ENCODE assay signal across 1 cellular context in the genomic region with DNA sequence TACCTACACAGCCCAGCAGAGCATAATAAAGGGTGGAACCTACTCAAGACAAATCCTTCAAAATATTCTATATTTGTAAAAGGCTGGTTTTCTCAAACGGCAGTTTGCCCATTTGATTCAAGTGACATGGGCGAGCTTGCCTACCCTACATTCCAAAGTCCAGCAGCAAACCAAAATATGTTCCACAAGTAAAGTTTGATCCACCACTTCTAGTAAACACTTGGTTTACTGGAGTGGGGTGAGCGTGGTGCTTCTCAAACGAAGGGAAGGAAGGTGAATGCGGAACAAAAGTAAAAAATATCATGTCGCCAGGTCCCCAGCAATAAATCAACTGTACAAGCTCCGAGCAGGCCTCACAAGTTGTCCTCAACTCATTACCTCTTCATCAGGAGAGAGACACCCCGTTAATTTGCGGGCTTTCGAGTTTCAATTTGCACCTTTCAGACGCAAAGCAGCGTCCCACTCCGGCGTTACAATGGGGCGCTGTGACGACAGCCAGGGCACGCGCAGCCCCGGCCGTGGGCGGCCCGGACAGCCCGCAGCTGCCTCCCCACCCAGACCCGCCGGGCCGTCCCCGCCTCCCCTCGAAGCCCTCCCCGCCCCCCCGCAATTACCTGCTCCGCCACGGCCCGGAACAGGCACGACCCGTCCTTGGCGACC.
TF ChIP-seq lines count a peak whose summit lies in the region.

No MANE protein-coding gene starts in this region.

TF ChIP-seq in HepG2, 621 proteins besides CTCF, POLR2A, EP300 and RAD21 (continued from another document and continues in another):
- TF ChIP-seq, protein P1, sequence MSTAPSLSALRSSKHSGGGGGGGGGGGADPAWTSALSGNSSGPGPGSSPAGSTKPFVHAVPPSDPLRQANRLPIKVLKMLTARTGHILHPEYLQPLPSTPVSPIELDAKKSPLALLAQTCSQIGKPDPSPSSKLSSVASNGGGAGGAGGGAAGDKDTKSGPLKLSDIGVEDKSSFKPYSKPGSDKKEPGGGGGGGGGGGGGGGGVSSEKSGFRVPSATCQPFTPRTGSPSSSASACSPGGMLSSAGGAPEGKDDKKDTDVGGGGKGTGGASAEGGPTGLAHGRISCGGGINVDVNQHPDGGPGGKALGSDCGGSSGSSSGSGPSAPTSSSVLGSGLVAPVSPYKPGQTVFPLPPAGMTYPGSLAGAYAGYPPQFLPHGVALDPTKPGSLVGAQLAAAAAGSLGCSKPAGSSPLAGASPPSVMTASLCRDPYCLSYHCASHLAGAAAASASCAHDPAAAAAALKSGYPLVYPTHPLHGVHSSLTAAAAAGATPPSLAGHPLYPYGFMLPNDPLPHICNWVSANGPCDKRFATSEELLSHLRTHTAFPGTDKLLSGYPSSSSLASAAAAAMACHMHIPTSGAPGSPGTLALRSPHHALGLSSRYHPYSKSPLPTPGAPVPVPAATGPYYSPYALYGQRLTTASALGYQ (CRISPR knock-in tag; IDR thresholded peaks at IDR 0.05), result 0 out of 2 replicates have a peak, but pooled peaks have one; percentile 12
- TF ChIP-seq SALL1 (CRISPR knock-in tag; IDR thresholded peaks at IDR 0.05) (peak; percentile 19; the same call in 1 of the 2 replicates), POLR2AphosphoS2 (IDR thresholded peaks at IDR 0.05; ENCODE audit: low read depth, low read length) (no peak), GATAD2A (CRISPR knock-in tag; IDR thresholded peaks at IDR 0.05) (no peak), KMT2B (CRISPR knock-in tag; IDR thresholded peaks at IDR 0.05) (peak; percentile 26; the same call in 1 of the 2 replicates), MAZ (IDR thresholded peaks at IDR 0.05; ENCODE audit: borderline replicate concordance, low read depth, low read length) (no peak), MAZ (CRISPR knock-in tag; IDR thresholded peaks at IDR 0.05; ENCODE audit: low read depth) (no peak), ASH2L (IDR thresholded peaks at IDR 0.05; ENCODE audit: insufficient read length, low read depth, low read length) (peak; percentile 37), RBM22 (optimal IDR thresholded peaks at IDR 0.05; ENCODE audit: low read length) (no peak), ZFX (CRISPR knock-in tag; IDR thresholded peaks at IDR 0.05; ENCODE audit: low read depth) (peak; percentile 50), IRF2 (CRISPR knock-in tag; IDR thresholded peaks at IDR 0.05) (no peak), ZFAT (CRISPR knock-in tag; conservative IDR thresholded peaks at IDR 0.05) (0 out of 2 replicates have a peak, but pooled peaks have one; percentile 40), ISL2 (CRISPR knock-in tag; IDR thresholded peaks at IDR 0.05) (0 out of 2 replicates have a peak, but pooled peaks have one; percentile 25), HNF4G (IDR thresholded peaks at IDR 0.05; ENCODE audit: borderline replicate concordance, low read depth, low read length) (no peak), HNF4G (CRISPR knock-in tag; IDR thresholded peaks at IDR 0.05; ENCODE audit: borderline replicate concordance, low read depth) (no peak), ZNF629 (CRISPR knock-in tag; conservative IDR thresholded peaks at IDR 0.05) (no peak), ZNF263 (CRISPR knock-in tag; IDR thresholded peaks at IDR 0.05) (no peak), ZNF530 (CRISPR knock-in tag; IDR thresholded peaks at IDR 0.05; ENCODE audit: low read depth) (no peak), MTF2 (CRISPR knock-in tag; IDR thresholded peaks at IDR 0.05; ENCODE audit: borderline replicate concordance) (no peak), BRCA1 (CRISPR knock-in tag; IDR thresholded peaks at IDR 0.05) (0 out of 2 replicates have a peak, but pooled peaks have one; percentile 30), TAF1 (CRISPR knock-in tag; IDR thresholded peaks at IDR 0.05) (peak; percentile 33; the same call in 1 of the 2 replicates), NFKBIZ (CRISPR knock-in tag; IDR thresholded peaks at IDR 0.05) (0 out of 2 replicates have a peak, but pooled peaks have one; percentile 24), MED1 (CRISPR knock-in tag; IDR thresholded peaks at IDR 0.05) (no peak), CEBPG (CRISPR knock-in tag; IDR thresholded peaks at IDR 0.05) (no peak), NCOA5 (CRISPR knock-in tag; IDR thresholded peaks at IDR 0.05) (no peak), ZNF3 (CRISPR knock-in tag; IDR thresholded peaks at IDR 0.05) (no peak), KDM3A (CRISPR knock-in tag; IDR thresholded peaks at IDR 0.05; ENCODE audit: low read depth) (peak; percentile 38; the same call in 1 of the 2 replicates), SPEN (CRISPR knock-in tag; IDR thresholded peaks at IDR 0.05; ENCODE audit: low read depth) (0 out of 2 replicates have a peak, but pooled peaks have one; percentile 9), ZNF556 (CRISPR knock-in tag; IDR thresholded peaks at IDR 0.05; ENCODE audit: borderline replicate concordance) (no peak), ZBTB3 (CRISPR knock-in tag; IDR thresholded peaks at IDR 0.05; ENCODE audit: borderline replicate concordance, low read depth) (no peak)
- TF ChIP-seq, protein P2, sequence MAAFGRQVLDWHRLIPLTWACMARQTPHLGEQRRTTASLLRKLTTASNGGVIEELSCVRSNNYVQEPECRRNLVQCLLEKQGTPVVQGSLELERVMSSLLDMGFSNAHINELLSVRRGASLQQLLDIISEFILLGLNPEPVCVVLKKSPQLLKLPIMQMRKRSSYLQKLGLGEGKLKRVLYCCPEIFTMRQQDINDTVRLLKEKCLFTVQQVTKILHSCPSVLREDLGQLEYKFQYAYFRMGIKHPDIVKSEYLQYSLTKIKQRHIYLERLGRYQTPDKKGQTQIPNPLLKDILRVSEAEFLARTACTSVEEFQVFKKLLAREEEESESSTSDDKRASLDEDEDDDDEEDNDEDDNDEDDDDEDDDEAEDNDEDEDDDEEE (CRISPR knock-in tag; IDR thresholded peaks at IDR 0.05), result no peak
- TF ChIP-seq, protein P3, sequence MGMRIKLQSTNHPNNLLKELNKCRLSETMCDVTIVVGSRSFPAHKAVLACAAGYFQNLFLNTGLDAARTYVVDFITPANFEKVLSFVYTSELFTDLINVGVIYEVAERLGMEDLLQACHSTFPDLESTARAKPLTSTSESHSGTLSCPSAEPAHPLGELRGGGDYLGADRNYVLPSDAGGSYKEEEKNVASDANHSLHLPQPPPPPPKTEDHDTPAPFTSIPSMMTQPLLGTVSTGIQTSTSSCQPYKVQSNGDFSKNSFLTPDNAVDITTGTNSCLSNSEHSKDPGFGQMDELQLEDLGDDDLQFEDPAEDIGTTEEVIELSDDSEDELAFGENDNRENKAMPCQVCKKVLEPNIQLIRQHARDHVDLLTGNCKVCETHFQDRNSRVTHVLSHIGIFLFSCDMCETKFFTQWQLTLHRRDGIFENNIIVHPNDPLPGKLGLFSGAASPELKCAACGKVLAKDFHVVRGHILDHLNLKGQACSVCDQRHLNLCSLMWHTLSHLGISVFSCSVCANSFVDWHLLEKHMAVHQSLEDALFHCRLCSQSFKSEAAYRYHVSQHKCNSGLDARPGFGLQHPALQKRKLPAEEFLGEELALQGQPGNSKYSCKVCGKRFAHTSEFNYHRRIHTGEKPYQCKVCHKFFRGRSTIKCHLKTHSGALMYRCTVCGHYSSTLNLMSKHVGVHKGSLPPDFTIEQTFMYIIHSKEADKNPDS (CRISPR knock-in tag; IDR thresholded peaks at IDR 0.05), result no peak
- TF ChIP-seq, protein P4, sequence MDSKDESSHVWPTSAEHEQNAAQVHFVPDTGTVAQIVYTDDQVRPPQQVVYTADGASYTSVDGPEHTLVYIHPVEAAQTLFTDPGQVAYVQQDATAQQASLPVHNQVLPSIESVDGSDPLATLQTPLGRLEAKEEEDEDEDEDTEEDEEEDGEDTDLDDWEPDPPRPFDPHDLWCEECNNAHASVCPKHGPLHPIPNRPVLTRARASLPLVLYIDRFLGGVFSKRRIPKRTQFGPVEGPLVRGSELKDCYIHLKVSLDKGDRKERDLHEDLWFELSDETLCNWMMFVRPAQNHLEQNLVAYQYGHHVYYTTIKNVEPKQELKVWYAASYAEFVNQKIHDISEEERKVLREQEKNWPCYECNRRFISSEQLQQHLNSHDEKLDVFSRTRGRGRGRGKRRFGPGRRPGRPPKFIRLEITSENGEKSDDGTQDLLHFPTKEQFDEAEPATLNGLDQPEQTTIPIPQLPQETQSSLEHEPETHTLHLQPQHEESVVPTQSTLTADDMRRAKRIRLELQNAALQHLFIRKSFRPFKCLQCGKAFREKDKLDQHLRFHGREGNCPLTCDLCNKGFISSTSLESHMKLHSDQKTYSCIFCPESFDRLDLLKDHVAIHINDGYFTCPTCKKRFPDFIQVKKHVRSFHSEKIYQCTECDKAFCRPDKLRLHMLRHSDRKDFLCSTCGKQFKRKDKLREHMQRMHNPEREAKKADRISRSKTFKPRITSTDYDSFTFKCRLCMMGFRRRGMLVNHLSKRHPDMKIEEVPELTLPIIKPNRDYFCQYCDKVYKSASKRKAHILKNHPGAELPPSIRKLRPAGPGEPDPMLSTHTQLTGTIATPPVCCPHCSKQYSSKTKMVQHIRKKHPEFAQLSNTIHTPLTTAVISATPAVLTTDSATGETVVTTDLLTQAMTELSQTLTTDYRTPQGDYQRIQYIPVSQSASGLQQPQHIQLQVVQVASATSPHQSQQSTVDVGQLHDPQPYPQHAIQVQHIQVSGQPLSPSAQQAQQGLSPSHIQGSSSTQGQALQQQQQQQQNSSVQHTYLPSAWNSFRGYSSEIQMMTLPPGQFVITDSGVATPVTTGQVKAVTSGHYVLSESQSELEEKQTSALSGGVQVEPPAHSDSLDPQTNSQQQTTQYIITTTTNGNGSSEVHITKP (CRISPR knock-in tag; IDR thresholded peaks at IDR 0.05; ENCODE audit: low read depth), result 0 out of 2 replicates have a peak, but pooled peaks have one; percentile 21
- TF ChIP-seq, protein P5, sequence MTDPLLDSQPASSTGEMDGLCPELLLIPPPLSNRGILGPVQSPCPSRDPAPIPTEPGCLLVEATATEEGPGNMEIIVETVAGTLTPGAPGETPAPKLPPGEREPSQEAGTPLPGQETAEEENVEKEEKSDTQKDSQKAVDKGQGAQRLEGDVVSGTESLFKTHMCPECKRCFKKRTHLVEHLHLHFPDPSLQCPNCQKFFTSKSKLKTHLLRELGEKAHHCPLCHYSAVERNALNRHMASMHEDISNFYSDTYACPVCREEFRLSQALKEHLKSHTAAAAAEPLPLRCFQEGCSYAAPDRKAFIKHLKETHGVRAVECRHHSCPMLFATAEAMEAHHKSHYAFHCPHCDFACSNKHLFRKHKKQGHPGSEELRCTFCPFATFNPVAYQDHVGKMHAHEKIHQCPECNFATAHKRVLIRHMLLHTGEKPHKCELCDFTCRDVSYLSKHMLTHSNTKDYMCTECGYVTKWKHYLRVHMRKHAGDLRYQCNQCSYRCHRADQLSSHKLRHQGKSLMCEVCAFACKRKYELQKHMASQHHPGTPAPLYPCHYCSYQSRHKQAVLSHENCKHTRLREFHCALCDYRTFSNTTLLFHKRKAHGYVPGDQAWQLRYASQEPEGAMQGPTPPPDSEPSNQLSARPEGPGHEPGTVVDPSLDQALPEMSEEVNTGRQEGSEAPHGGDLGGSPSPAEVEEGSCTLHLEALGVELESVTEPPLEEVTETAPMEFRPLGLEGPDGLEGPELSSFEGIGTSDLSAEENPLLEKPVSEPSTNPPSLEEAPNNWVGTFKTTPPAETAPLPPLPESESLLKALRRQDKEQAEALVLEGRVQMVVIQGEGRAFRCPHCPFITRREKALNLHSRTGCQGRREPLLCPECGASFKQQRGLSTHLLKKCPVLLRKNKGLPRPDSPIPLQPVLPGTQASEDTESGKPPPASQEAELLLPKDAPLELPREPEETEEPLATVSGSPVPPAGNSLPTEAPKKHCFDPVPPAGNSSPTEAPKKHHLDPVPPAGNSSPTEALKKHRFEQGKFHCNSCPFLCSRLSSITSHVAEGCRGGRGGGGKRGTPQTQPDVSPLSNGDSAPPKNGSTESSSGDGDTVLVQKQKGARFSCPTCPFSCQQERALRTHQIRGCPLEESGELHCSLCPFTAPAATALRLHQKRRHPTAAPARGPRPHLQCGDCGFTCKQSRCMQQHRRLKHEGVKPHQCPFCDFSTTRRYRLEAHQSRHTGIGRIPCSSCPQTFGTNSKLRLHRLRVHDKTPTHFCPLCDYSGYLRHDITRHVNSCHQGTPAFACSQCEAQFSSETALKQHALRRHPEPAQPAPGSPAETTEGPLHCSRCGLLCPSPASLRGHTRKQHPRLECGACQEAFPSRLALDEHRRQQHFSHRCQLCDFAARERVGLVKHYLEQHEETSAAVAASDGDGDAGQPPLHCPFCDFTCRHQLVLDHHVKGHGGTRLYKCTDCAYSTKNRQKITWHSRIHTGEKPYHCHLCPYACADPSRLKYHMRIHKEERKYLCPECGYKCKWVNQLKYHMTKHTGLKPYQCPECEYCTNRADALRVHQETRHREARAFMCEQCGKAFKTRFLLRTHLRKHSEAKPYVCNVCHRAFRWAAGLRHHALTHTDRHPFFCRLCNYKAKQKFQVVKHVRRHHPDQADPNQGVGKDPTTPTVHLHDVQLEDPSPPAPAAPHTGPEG (CRISPR knock-in tag; IDR thresholded peaks at IDR 0.05), result no peak
- TF ChIP-seq, protein P6, sequence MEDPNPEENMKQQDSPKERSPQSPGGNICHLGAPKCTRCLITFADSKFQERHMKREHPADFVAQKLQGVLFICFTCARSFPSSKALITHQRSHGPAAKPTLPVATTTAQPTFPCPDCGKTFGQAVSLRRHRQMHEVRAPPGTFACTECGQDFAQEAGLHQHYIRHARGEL (CRISPR knock-in tag; IDR thresholded peaks at IDR 0.05), result no peak
- TF ChIP-seq, protein P7, sequence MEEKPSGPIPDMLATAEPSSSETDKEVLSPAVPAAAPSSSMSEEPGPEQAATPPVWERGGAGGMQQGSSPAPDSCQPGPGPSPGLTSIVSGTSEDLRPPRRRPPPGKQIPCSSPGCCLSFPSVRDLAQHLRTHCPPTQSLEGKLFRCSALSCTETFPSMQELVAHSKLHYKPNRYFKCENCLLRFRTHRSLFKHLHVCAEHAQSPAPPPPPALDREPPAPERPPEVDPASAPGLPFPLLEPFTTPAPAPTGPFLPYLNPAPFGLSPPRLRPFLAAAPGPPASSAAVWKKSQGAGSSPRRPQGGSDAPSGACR (CRISPR knock-in tag; IDR thresholded peaks at IDR 0.05), result no peak
- TF ChIP-seq, protein P8, sequence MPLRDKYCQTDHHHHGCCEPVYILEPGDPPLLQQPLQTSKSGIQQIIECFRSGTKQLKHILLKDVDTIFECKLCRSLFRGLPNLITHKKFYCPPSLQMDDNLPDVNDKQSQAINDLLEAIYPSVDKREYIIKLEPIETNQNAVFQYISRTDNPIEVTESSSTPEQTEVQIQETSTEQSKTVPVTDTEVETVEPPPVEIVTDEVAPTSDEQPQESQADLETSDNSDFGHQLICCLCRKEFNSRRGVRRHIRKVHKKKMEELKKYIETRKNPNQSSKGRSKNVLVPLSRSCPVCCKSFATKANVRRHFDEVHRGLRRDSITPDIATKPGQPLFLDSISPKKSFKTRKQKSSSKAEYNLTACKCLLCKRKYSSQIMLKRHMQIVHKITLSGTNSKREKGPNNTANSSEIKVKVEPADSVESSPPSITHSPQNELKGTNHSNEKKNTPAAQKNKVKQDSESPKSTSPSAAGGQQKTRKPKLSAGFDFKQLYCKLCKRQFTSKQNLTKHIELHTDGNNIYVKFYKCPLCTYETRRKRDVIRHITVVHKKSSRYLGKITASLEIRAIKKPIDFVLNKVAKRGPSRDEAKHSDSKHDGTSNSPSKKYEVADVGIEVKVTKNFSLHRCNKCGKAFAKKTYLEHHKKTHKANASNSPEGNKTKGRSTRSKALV (CRISPR knock-in tag; IDR thresholded peaks at IDR 0.05), result peak; percentile 25; the same call in 1 of the 2 replicates
- TF ChIP-seq, protein P9, sequence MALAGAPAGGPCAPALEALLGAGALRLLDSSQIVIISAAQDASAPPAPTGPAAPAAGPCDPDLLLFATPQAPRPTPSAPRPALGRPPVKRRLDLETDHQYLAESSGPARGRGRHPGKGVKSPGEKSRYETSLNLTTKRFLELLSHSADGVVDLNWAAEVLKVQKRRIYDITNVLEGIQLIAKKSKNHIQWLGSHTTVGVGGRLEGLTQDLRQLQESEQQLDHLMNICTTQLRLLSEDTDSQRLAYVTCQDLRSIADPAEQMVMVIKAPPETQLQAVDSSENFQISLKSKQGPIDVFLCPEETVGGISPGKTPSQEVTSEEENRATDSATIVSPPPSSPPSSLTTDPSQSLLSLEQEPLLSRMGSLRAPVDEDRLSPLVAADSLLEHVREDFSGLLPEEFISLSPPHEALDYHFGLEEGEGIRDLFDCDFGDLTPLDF (CRISPR knock-in tag; IDR thresholded peaks at IDR 0.05), result no peak
